Comparison of ENCODE assay signal across 8 cellular contexts in the genomic region with DNA sequence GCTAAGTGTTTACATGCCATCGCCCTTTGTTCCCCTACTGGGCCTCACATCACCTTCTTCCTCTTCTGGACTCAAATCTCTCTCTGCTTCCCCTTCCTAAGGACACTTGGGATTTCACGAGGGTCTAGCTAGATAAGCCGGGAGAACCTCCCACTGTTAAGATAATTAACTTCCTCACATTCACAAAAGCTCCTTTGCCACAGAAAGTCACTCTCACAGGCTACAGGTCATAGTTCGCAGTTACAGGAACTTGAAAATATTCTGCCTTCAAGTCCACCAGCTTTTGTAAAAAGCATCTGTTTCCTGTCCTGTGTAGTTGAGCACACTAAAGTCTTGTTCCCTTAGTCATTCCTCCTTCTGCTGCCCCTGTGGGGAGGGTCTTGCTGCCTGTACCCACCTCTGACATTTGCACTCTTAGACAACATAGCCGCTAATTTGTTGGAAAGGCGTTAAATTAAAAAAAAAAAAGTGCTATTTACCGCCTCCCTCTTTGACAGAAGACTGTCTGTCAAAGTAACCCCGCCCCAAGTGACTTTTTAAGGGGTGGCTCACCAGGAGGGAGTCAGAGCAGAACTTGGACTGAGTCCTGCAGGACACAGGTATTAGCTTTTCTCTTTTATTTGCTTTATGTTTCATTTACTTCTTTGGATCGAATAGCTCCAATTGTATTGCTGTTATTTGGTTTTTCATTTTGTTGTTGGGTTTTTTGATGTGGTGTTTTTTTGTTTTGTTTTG. TPM values are rescaled to one million over a fixed set of nuclear protein-coding genes. Genes with fewer than 3 reads are reported as not detected.
DNase-seq lines count a peak whose midpoint lies in the region; ATAC-seq and TF ChIP-seq lines count a peak whose summit lies in the region.

No MANE protein-coding gene starts in this region.

- DNase-seq in NT2/D1 (ENCODE audit: low read depth, low spot score) (peak; percentile 35), lung (ENCODE audit: low spot score) (no peak), suprapubic skin (ENCODE audit: low spot score in 2 of 2) (no peak), cortex of kidney (lab: John Stamatoyannopoulos, UW) (no peak)
- peak; percentile 58 for DNase-seq in activated effector memory CD4-positive, alpha-beta T cell treated with Interleukin-2 at 50 U/mL for 16 hours

- TF ChIP-seq CTCF in lung (IDR thresholded peaks at IDR 0.05; ENCODE audit: control extremely low read depth, extremely low read depth) (no peak), suprapubic skin (IDR thresholded peaks at IDR 0.05) (no peak)

- no peak overlapping the region for H3K9ac ChIP-seq in NT2/D1 (ENCODE audit: insufficient read length, low read depth)

- H3K4me1 ChIP-seq in NT2/D1 (ENCODE audit: insufficient read depth, insufficient read length) (no peaks in the 10 kb centered on the region), lung (ENCODE audit: control insufficient read depth in 2 of 2, insufficient read depth in 2 of 2, low read length in 2 of 2) (peaks cover 0 to 5% of the 10 kb centered on the region in 2 donors), suprapubic skin (peaks cover 7% of the 10 kb centered on the region)

- peak in 1 of 2 donors; percentile 15 for TF ChIP-seq POLR2A in suprapubic skin (IDR thresholded peaks at IDR 0.05)

- H3K4me3 ChIP-seq in NT2/D1 (ENCODE audit: insufficient read length, low read depth) (no peak overlapping the region), lung (no peak overlapping the region), suprapubic skin (peak overlapping the region; percentile 16)

- 0 out of 2 replicates have a peak, but pooled peaks cover 5% of the 10 kb centered on the region for H3K9me3 ChIP-seq in NT2/D1 (ENCODE audit: insufficient read depth, low read length)
- H3K9me3 ChIP-seq in lung (ENCODE audit: control insufficient read depth in 2 of 2, insufficient read depth in 1 of 2, low read length in 1 of 2): no peaks in the 10 kb centered on the region
- no peaks in the 10 kb centered on the region for H3K9me3 ChIP-seq in suprapubic skin

- H3K27ac ChIP-seq in lung (ENCODE audit: low read depth in 1 of 2, low read length in 1 of 2): peak overlapping the region; percentile 41 to 47
- peak overlapping the region; percentile 31 for H3K27ac ChIP-seq in suprapubic skin

- WGBS in lung, 2 donors: 13 to 28% methylated on average over 9 of the region's 9 CpGs
- WGBS in suprapubic skin: 30% methylated on average over 9 of the region's 9 CpGs

- H3K36me3 ChIP-seq in NT2/D1 (ENCODE audit: insufficient read depth, insufficient read length, low read length): no peaks in the 10 kb centered on the region
- no peaks in the 10 kb centered on the region for H3K36me3 ChIP-seq in lung (ENCODE audit: control insufficient read depth in 2 of 2, insufficient read depth in 2 of 2, low read length in 2 of 2)
- no peaks in the 10 kb centered on the region for H3K36me3 ChIP-seq in suprapubic skin

- peak; percentile 43 for ATAC-seq in GM19452 (IDR thresholded peaks at IDR 0.05; ENCODE audit: unreplicated experiment)
- no peak for ATAC-seq in lung (ENCODE audit: insufficient read depth, low FRiP score)
- ATAC-seq in HG03565 (IDR thresholded peaks at IDR 0.05; ENCODE audit: unreplicated experiment): no peak
- ATAC-seq in HG03469 (IDR thresholded peaks at IDR 0.05; ENCODE audit: unreplicated experiment): no peak

- H3K27me3 ChIP-seq in NT2/D1 (ENCODE audit: insufficient read depth, insufficient read length): peaks cover 19% of the 10 kb centered on the region
- no peaks in the 10 kb centered on the region for H3K27me3 ChIP-seq in lung (ENCODE audit: control insufficient read depth, insufficient read depth)
- peaks cover 27% of the 10 kb centered on the region for H3K27me3 ChIP-seq in suprapubic skin

- no peak for TF ChIP-seq EP300 in suprapubic skin (IDR thresholded peaks at IDR 0.05)

RNA-seq across cellular contexts. Expression of a gene that starts 26.8 kb away (rescaled TPM):
- total RNA-seq in lung (10 to 100 TPM in 1 of 2 donors, 1 to 10 TPM in 1; 6.5 to 12.2 TPM), suprapubic skin (1 to 10 TPM in 1 of 4 donors, not detected in 3; 2.3 TPM)
- 10 to 100 TPM in 1 of 2 donors, 1 to 10 TPM in 1; 9.6 to 10.9 TPM for polyA plus RNA-seq in lung

Comparison
In these comparisons a context has a peak if more than half of its experiments do, and no peak if none do; other contexts are left out.
1. DNase-seq: peak in NT2/D1 (single experiment) and activated effector memory CD4-positive, alpha-beta T cell treated with Interleukin-2 at 50 U/mL for 16 hours (single experiment); none in lung (single experiment), suprapubic skin (0 of 2) and cortex of kidney (single experiment).